8 cellular contexts compared by ENCODE assay signal in genomic region chr15:72342385-72342784, GRCh38.
DNase-seq lines count a peak whose midpoint lies in the region; ATAC-seq and TF ChIP-seq lines count a peak whose summit lies in the region.

No MANE protein-coding gene starts in this region.

- POLR2A ChIA-PET in HEK293 (lab: Yijun Ruan, JAX), result no interaction called here

- peaks cover 6% of the 10 kb centered on the region for H3K4me1 ChIP-seq in HEK293 (ENCODE audit: control insufficient read depth, insufficient read depth, low read length)

- ATAC-seq in HG02852 (IDR thresholded peaks at IDR 0.05; ENCODE audit: unreplicated experiment) (no peak), HG03175 (IDR thresholded peaks at IDR 0.05; ENCODE audit: unreplicated experiment) (no peak)

- DNase-seq in CD1c-positive myeloid dendritic cell (ENCODE audit: extremely low spot score), result peak; percentile 45
- peak; percentile 23 for DNase-seq in activated CD4-positive, alpha-beta T cell treated with anti-CD3 and anti-CD28 coated beads for 1 hour
- DNase-seq in fibroblast of pulmonary artery (ENCODE audit: low read depth), result peak; percentile 31
- peak; percentile 12 to 32 for DNase-seq in stimulated activated CD4-positive, alpha-beta T cell treated with anti-CD3 and anti-CD28 coated beads, Interleukin-4, amount 100 ng/mL, for 4 hours
- DNase-seq in germinal center (ENCODE audit: low spot score), result no peak

- H3K27ac ChIP-seq in HEK293 (ENCODE audit: extremely low read depth, low read depth, low read length), result no peak overlapping the region

- CTCF ChIA-PET in HEK293 (lab: Yijun Ruan, JAX), result no interaction called here

- H3K36me3 ChIP-seq in HEK293 (ENCODE audit: control insufficient read depth in 2 of 2, insufficient read depth in 1 of 2, low read length in 2 of 2), result peaks cover 0 to 44% of the 10 kb centered on the region in 2 experiments; a peak in 2 of 3 replicates

- TF ChIP-seq CTCF in HEK293 (tag by site-specific recombination; IDR thresholded peaks at IDR 0.05) (no peak), fibroblast of pulmonary artery (IDR thresholded peaks at IDR 0.05; ENCODE audit: low read length, missing control alignments) (peak; percentile 43)

- no peak overlapping the region for H3K4me3 ChIP-seq in HEK293 (ENCODE audit: low read depth, low read length)
- H3K4me3 ChIP-seq in fibroblast of pulmonary artery (replicated peaks; ENCODE audit: low read depth, low read length), result no peak overlapping the region

- no peaks in the 10 kb centered on the region for H3K9me3 ChIP-seq in HEK293 (ENCODE audit: control insufficient read depth, insufficient read depth, low read depth, low read length)

TF ChIP-seq in HEK293, 187 proteins besides CTCF, POLR2A, EP300 and RAD21:
- TF ChIP-seq ZFHX2 (tag by site-specific recombination; conservative IDR thresholded peaks at IDR 0.05) (0 out of 2 replicates have a peak, but pooled peaks have one; percentile 11), ZNF654 (tag by site-specific recombination; IDR thresholded peaks at IDR 0.05; ENCODE audit: low read depth) (peak; percentile 51), ZNF223 (tag by site-specific recombination; IDR thresholded peaks at IDR 0.05) (no peak), ZNF621 (tag by site-specific recombination; IDR thresholded peaks at IDR 0.05) (no peak), TCF7L2 (IDR thresholded peaks at IDR 0.05; ENCODE audit: borderline replicate concordance, low read depth, low read length) (no peak), ZNF157 (tag by site-specific recombination; IDR thresholded peaks at IDR 0.05) (no peak)
TF ChIP-seq in HEK293: peak in this region for 2.
